In genomic region chr3:71809321-71809720, GRCh38 we compare ENCODE assay signal across 21 cellular contexts. TPM values are rescaled to one million over a fixed set of nuclear protein-coding genes. Genes with fewer than 3 reads are reported as not detected.
A peak's percentile ranks its signal among the peaks of the same experiment; 100 is the strongest.
DNase-seq lines count a peak whose midpoint lies in the region; ATAC-seq and TF ChIP-seq lines count a peak whose summit lies in the region.
"Had no signal": no experiment of that assay in that cellular context is flagged by ENCODE, and none has a peak within 500 bp of the region (broad histone marks: within the 10 kb centered on the region; RNA-seq: fewer than 3 reads in every experiment).

No MANE protein-coding gene starts in this region.

- no peak overlapping the region for H3K9ac ChIP-seq in GM23248

- no peak overlapping the region for H3K4me2 ChIP-seq in GM23248 (ENCODE audit: unreplicated experiment)

- H3K4me1 ChIP-seq in GM23248 (ENCODE audit: insufficient read depth) (no peaks in the 10 kb centered on the region), lung (ENCODE audit: control insufficient read depth in 2 of 2, insufficient read depth in 2 of 2, low read length in 2 of 2) (no peaks in the 10 kb centered on the region)
- H3K4me1 ChIP-seq: BE2C had no signal

- H3K27me3 ChIP-seq in GM23248 (replicated peaks; ENCODE audit: insufficient read depth) (peaks cover 24% of the 10 kb centered on the region), lung (ENCODE audit: control insufficient read depth, insufficient read depth) (no peaks in the 10 kb centered on the region)
- H3K27me3 ChIP-seq: BE2C had no signal

- no peak for ATAC-seq in lung (ENCODE audit: insufficient read depth, low FRiP score)
- ATAC-seq in HG02884 (IDR thresholded peaks at IDR 0.05; ENCODE audit: unreplicated experiment) = no peak
- ATAC-seq: GM12878 had no signal

- DNase-seq in DMS53 (lab: John Stamatoyannopoulos, UW) (peak; percentile 4), DMS53 treated with DMSO at 0.1 percent for 48 hours (lab: John Stamatoyannopoulos, UW; ENCODE audit: unreplicated experiment) (no peak), GM23248 (peak; percentile 9), NCI-H2171 (lab: John Stamatoyannopoulos, UW) (peak; percentile 27), lung (ENCODE audit: low spot score) (no peak), globus pallidus (ENCODE audit: low spot score) (no peak), posterior vena cava (ENCODE audit: low spot score) (no peak)
- DNase-seq: BE2C; C1 segment of cervical spinal cord; CD4-positive, CD25-positive, alpha-beta regulatory T cell; CD8-positive, alpha-beta memory T cell; COR-L47; DND-41; EL; H9 had no signal

- no peaks in the 10 kb centered on the region for H4K20me1 ChIP-seq in GM23248 (ENCODE audit: insufficient read depth)

- in situ Hi-C loops in GM23248 (cut with MboI) = no loop called here

- H3K79me2 ChIP-seq in GM23248 (ENCODE audit: insufficient read depth) = no peaks in the 10 kb centered on the region

- H3K36me3 ChIP-seq in GM23248 (ENCODE audit: low read depth) (no peaks in the 10 kb centered on the region), lung (ENCODE audit: control insufficient read depth in 2 of 2, insufficient read depth in 2 of 2, low read length in 2 of 2) (no peaks in the 10 kb centered on the region)
- H3K36me3 ChIP-seq: BE2C had no signal

- H3K27ac ChIP-seq in GM23248 (no peak overlapping the region), lung (ENCODE audit: low read depth in 1 of 2, low read length in 1 of 2) (no peak overlapping the region)
- H3K27ac ChIP-seq: HL-60 had no signal

- no peak overlapping the region for H3K4me3 ChIP-seq in GM23248
- peak overlapping the region; percentile 21 for H3K4me3 ChIP-seq in lung
- H3K4me3 ChIP-seq: GM12878 had no signal

- no peaks in the 10 kb centered on the region for H3K9me3 ChIP-seq in GM23248 (ENCODE audit: low read depth)
- no peaks in the 10 kb centered on the region for H3K9me3 ChIP-seq in lung (ENCODE audit: control insufficient read depth in 2 of 2, insufficient read depth in 1 of 2, low read length in 1 of 2)
- H3K9me3 ChIP-seq: BE2C had no signal

- 22 to 26% methylated on average over 4 of the region's 4 CpGs for WGBS in GM23248 (ENCODE audit: low coverage in 1 of 2, low lambda C conversion rate in 2 of 2, missing lambda C conversion rate in 2 of 2), 2 experiments
- 92 to 95% methylated on average over 4 of the region's 4 CpGs for WGBS in lung, 2 donors

- H3F3A ChIP-seq in GM23248 (ENCODE audit: insufficient read depth) = no peaks in the 10 kb centered on the region

- no peaks in the 10 kb centered on the region for H3K9me2 ChIP-seq in GM23248 (ENCODE audit: insufficient read depth)

- no peak overlapping the region for H2AFZ ChIP-seq in GM23248

- no peak for TF ChIP-seq CTCF in lung (IDR thresholded peaks at IDR 0.05; ENCODE audit: control extremely low read depth, extremely low read depth)

- intact Hi-C loops in posterior vena cava (cut with DNase I) = no loop called here

RNA-seq across cellular contexts. Expression of gene PROK2, which starts 24.4 kb away (rescaled TPM):
- total RNA-seq in GM23248 (2014; rRNA removed; shearing (Covaris generic)) = not detected in 2 replicates
- polyA plus RNA-seq in GM23248 (2016; fragmentation: Nextera tagmentation; extraction: Ambion mirVana) (not detected in 2 replicates), lung (10 to 100 TPM in 1 of 2 donors, 1 to 10 TPM in 1; 1.3 to 57.2 TPM)
- total RNA-seq in lung (1 to 10 TPM; 1.7 to 3.9 TPM), posterior vena cava (1 to 10 TPM in 1 of 2 donors, under 1 TPM in 1; 0.67 to 2.0 TPM)
- total RNA-seq: A172, G401, GM12878, HT1080 had no signal
- polyA plus RNA-seq: GM12878 had no signal

RNA-seq across cellular contexts. Expression of gene GPR27, which starts 55.7 kb away (rescaled TPM):
- not detected in 2 replicates for total RNA-seq in GM23248 (2014; rRNA removed; shearing (Covaris generic))
- 0.10 TPM in 1 of 2 replicates, not detected in the other for polyA plus RNA-seq in GM23248 (2016; fragmentation: Nextera tagmentation; extraction: Ambion mirVana)
- total RNA-seq in lung = 1 to 10 TPM; 1.8 to 4.6 TPM
- polyA plus RNA-seq in lung = 1 to 10 TPM in 1 of 2 donors, under 1 TPM in 1; 0.59 to 7.7 TPM
- 1 to 10 TPM; 5.8 to 6.5 TPM for total RNA-seq in posterior vena cava
- total RNA-seq: A172, GM12878, HT1080 had no signal
- polyA plus RNA-seq: GM12878 had no signal

Comparison
In these comparisons a context has a peak if more than half of its experiments do, and no peak if none do; other contexts are left out.
1. DNase-seq: peak in DMS53 (single experiment), GM23248 (single experiment) and NCI-H2171 (single experiment); none in DMS53 treated with DMSO at 0.1 percent for 48 hours (single experiment), lung (single experiment), globus pallidus (single experiment) and posterior vena cava (single experiment).